In the genomic region with DNA sequence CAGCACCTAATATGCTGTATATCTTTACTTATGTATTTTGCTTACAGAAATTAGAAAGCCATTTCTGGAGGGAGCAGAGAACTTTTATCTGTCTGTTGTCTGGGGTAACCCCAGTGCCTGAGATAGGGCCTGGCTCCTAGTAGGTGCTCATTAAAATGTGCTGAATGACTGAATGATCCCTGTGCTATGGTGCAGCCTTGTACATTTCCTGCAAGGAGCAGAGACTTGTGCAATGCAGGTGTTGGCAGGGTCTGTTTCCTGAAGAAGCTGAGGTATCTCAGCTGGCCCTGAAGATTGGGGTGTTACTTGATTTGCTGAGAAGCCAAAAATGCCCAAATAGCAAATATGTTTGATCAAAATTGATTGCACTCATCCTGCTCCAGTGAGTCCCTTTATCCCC, we compare ENCODE assay signal across 27 cellular contexts.
A peak's percentile ranks its signal among the peaks of the same experiment; 100 is the strongest.
DNase-seq lines count a peak whose midpoint lies in the region; ATAC-seq, FAIRE-seq and TF ChIP-seq lines count a peak whose summit lies in the region.
"Had no signal": no experiment of that assay in that cellular context is flagged by ENCODE, and none has a peak within 500 bp of the region (broad histone marks: within the 10 kb centered on the region; RNA-seq: fewer than 3 reads in every experiment).

No MANE protein-coding gene starts in this region.

- peaks cover 46 to 51% of the 10 kb centered on the region in 2 donors for H3K27me3 Mint-ChIP-seq in stimulated activated naive B cell treated with anti-CD40 and anti-IgM and Interleukin-4, amounts not matched to agents 10 μg/mL and 1 μg/mL and 100 μg/mL, for 72 hours

- DNase-seq in right atrium auricular region (ENCODE audit: low spot score) (peak; percentile 42), left ventricle myocardium inferior (no peak), K562 (ENCODE audit: extremely low read depth in 1 of 4, low spot score in 3 of 4) (no peak), lung (ENCODE audit: low spot score) (peak; percentile 22), NCI-H2196 treated with DMSO at 0.1 percent for 48 hours (lab: John Stamatoyannopoulos, UW; ENCODE audit: unreplicated experiment) (no peak)
- no peak for DNase-seq in stimulated activated naive B cell treated with anti-CD40 and anti-IgM and Interleukin-4, amounts not matched to agents 10 μg/mL and 1 μg/mL and 100 μg/mL, for 72 hours
- DNase-seq: 8988T; ACHN; AML-193; BE2C; CD4-positive, alpha-beta T cell; CD8-positive, alpha-beta memory T cell; DMS 273 treated with DMSO at 0.1 percent for 48 hours; DMS79; EL; GDM1; HFFc6 had no signal

- H3K9me3 Mint-ChIP-seq in stimulated activated naive B cell treated with anti-CD40 and anti-IgM and Interleukin-4, amounts not matched to agents 10 μg/mL and 1 μg/mL and 100 μg/mL, for 72 hours: no peaks in the 10 kb centered on the region
- H3K9me3 Mint-ChIP-seq: CD4-positive, alpha-beta T cell; CD8-positive, alpha-beta memory T cell; GM23338; H9; HFFc6 had no signal

- H3K36me3 ChIP-seq in right atrium auricular region: no peaks in the 10 kb centered on the region
- H3K36me3 ChIP-seq in left ventricle myocardium inferior: no peaks in the 10 kb centered on the region
- no peaks in the 10 kb centered on the region for H3K36me3 ChIP-seq in K562 (ENCODE audit: control insufficient read depth, insufficient read depth, low read length)
- H3K36me3 ChIP-seq in lung (ENCODE audit: control insufficient read depth in 2 of 2, insufficient read depth in 2 of 2, low read length in 2 of 2): no peaks in the 10 kb centered on the region
- H3K36me3 ChIP-seq: BE2C; BLaER1 treated with 17β-estradiol and CSF1 and Interleukin-3, amounts not matched to agents 10 nM and 100 nM had no signal

- no peak for TF ChIP-seq EP300 in K562 (IDR thresholded peaks at IDR 0.05; ENCODE audit: low read length)

- intact Hi-C loops in left ventricle myocardium inferior (cut with micrococcal nuclease): no loop called here
- intact Hi-C loops in K562 (cut with micrococcal nuclease): no loop called here

- peaks cover 5% of the 10 kb centered on the region for H4K20me1 ChIP-seq in K562 (replicated peaks; ENCODE audit: control insufficient read depth, insufficient read depth, low read length)

- no peaks in the 10 kb centered on the region for H3K4me1 Mint-ChIP-seq in stimulated activated naive B cell treated with anti-CD40 and anti-IgM and Interleukin-4, amounts not matched to agents 10 μg/mL and 1 μg/mL and 100 μg/mL, for 72 hours
- H3K4me1 Mint-ChIP-seq: CD14-positive monocyte; CD8-positive, alpha-beta memory T cell had no signal

- H2AFZ ChIP-seq in K562 (ENCODE audit: low read depth, low read length): no peak overlapping the region
- H2AFZ ChIP-seq: GM23338 had no signal

- TF ChIP-seq CTCF in right atrium auricular region (IDR thresholded peaks at IDR 0.05) (no peak), left ventricle myocardium inferior (IDR thresholded peaks at IDR 0.05; ENCODE audit: borderline replicate concordance) (no peak), K562 (IDR thresholded peaks at IDR 0.05 in 2 of 3, conservative IDR thresholded peaks at IDR 0.05 in 1 of 3; ENCODE audit: insufficient read depth in 2 of 3, low read depth in 1 of 3, low read length in 3 of 3) (no peak), lung (IDR thresholded peaks at IDR 0.05; ENCODE audit: control extremely low read depth, extremely low read depth) (no peak)

- no peak for FAIRE-seq in K562 (lab: Jason Lieb, UNC)
- FAIRE-seq: A549, D721Med, GM12878, GM19239 had no signal

- H3K27ac ChIP-seq in right atrium auricular region (no peak overlapping the region), left ventricle myocardium inferior (replicated peaks) (no peak overlapping the region), K562 (ENCODE audit: extremely low read depth, low read depth, low read length) (no peak overlapping the region), lung (ENCODE audit: low read depth in 1 of 2, low read length in 1 of 2) (no peak overlapping the region)
- H3K27ac ChIP-seq: A549; BLaER1 treated with 17β-estradiol and CSF1 and Interleukin-3, amounts not matched to agents 10 nM and 100 nM had no signal

- H3K27ac Mint-ChIP-seq in stimulated activated naive B cell treated with anti-CD40 and anti-IgM and Interleukin-4, amounts not matched to agents 10 μg/mL and 1 μg/mL and 100 μg/mL, for 72 hours: peak overlapping the region; percentile 49
- H3K27ac Mint-ChIP-seq: CD14-positive monocyte; CD4-positive, alpha-beta T cell; CD8-positive, alpha-beta memory T cell; GM23338; H9; HFFc6 had no signal

- TF ChIP-seq RAD21 in K562 (CRISPR knock-in tag; conservative IDR thresholded peaks at IDR 0.05 in 1 of 2, IDR thresholded peaks at IDR 0.05 in 1 of 2): no peak

- in situ Hi-C loops in K562 (cut with MboI): no loop called here

- H3K9me1 ChIP-seq in K562 (ENCODE audit: control insufficient read depth, insufficient read depth, low read length): no peaks in the 10 kb centered on the region

- H3K9ac ChIP-seq in K562 (ENCODE audit: insufficient read depth in 1 of 2, low read depth in 2 of 2, low read length in 2 of 2): no peak overlapping the region
- H3K9ac ChIP-seq: BLaER1 treated with 17β-estradiol and CSF1 and Interleukin-3, amounts not matched to agents 10 nM and 100 nM had no signal

- H3K4me3 ChIP-seq in right atrium auricular region: no peak overlapping the region
- no peak overlapping the region for H3K4me3 ChIP-seq in left ventricle myocardium inferior
- no peak overlapping the region for H3K4me3 ChIP-seq in K562
- no peak overlapping the region for H3K4me3 ChIP-seq in lung
- H3K4me3 ChIP-seq: A549; BLaER1 treated with 17β-estradiol and CSF1 and Interleukin-3, amounts not matched to agents 10 nM and 100 nM; GM12878; GM23338 had no signal

- no peaks in the 10 kb centered on the region for H3K79me2 ChIP-seq in K562 (ENCODE audit: control insufficient read depth, insufficient read depth, low read length)

- no peaks in the 10 kb centered on the region for H3K36me3 Mint-ChIP-seq in stimulated activated naive B cell treated with anti-CD40 and anti-IgM and Interleukin-4, amounts not matched to agents 10 μg/mL and 1 μg/mL and 100 μg/mL, for 72 hours
- H3K36me3 Mint-ChIP-seq: CD14-positive monocyte; CD8-positive, alpha-beta memory T cell had no signal

- no peak overlapping the region for H3K4me2 ChIP-seq in K562 (ENCODE audit: insufficient read depth, low read length)
- H3K4me2 ChIP-seq: A549; BLaER1 treated with 17β-estradiol and CSF1 and Interleukin-3, amounts not matched to agents 10 nM and 100 nM; GM23338 had no signal

- H3K4me1 ChIP-seq in right atrium auricular region (no peaks in the 10 kb centered on the region), left ventricle myocardium inferior (peaks cover 1% of the 10 kb centered on the region), K562 (replicated peaks in 1 of 2; ENCODE audit: control insufficient read depth in 2 of 2, insufficient read depth in 2 of 2, low read length in 2 of 2) (peaks cover 0 to 3% of the 10 kb centered on the region in 2 experiments; a peak in 1 of 5 replicates), lung (ENCODE audit: control insufficient read depth in 2 of 2, insufficient read depth in 2 of 2, low read length in 2 of 2) (peaks cover 0 to 4% of the 10 kb centered on the region in 2 donors)
- H3K4me1 ChIP-seq: A549, BE2C had no signal

- ATAC-seq in K562 (no peak), lung (ENCODE audit: insufficient read depth, low FRiP score) (no peak), GM21526 (IDR thresholded peaks at IDR 0.05; ENCODE audit: low FRiP score, unreplicated experiment) (no peak)
- no peak for ATAC-seq in stimulated activated naive B cell treated with anti-CD40 and anti-IgM and Interleukin-4, amounts not matched to agents 10 μg/mL and 1 μg/mL and 100 μg/mL, for 72 hours (replicated peaks)
- ATAC-seq: GM12878, GM23338, HCT116 had no signal

- no peaks in the 10 kb centered on the region for H3K27me3 ChIP-seq in right atrium auricular region
- peaks cover 25% of the 10 kb centered on the region for H3K27me3 ChIP-seq in left ventricle myocardium inferior (ENCODE audit: low read depth)
- H3K27me3 ChIP-seq in K562 (ENCODE audit: control insufficient read depth in 2 of 2, insufficient read depth in 2 of 2, low read length in 2 of 2): peaks cover 19 to 42% of the 10 kb centered on the region in 2 experiments
- no peaks in the 10 kb centered on the region for H3K27me3 ChIP-seq in lung (ENCODE audit: control insufficient read depth, insufficient read depth)
- H3K27me3 ChIP-seq: BE2C; BLaER1 treated with 17β-estradiol and CSF1 and Interleukin-3, amounts not matched to agents 10 nM and 100 nM had no signal

- CTCF ChIA-PET in K562 (lab: Yijun Ruan, JAX; ENCODE audit: low intra/inter-chr PET ratio): no interaction called here

- TF ChIP-seq POLR2A in K562 (conservative IDR thresholded peaks at IDR 0.05): no peak

- H3K9me3 ChIP-seq in right atrium auricular region (no peaks in the 10 kb centered on the region), left ventricle myocardium inferior (replicated peaks) (no peaks in the 10 kb centered on the region), K562 (replicated peaks; ENCODE audit: control insufficient read depth, insufficient read depth, low read depth, low read length) (no peaks in the 10 kb centered on the region), lung (ENCODE audit: control insufficient read depth in 2 of 2, insufficient read depth in 1 of 2, low read length in 1 of 2) (no peaks in the 10 kb centered on the region)
- H3K9me3 ChIP-seq: A549; BE2C; BLaER1 treated with 17β-estradiol and CSF1 and Interleukin-3, amounts not matched to agents 10 nM and 100 nM had no signal

- no peak overlapping the region for H3K4me3 Mint-ChIP-seq in stimulated activated naive B cell treated with anti-CD40 and anti-IgM and Interleukin-4, amounts not matched to agents 10 μg/mL and 1 μg/mL and 100 μg/mL, for 72 hours
- H3K4me3 Mint-ChIP-seq: CD14-positive monocyte; CD4-positive, alpha-beta T cell; CD8-positive, alpha-beta memory T cell; GM23338; H9; HFFc6 had no signal

- BruUV-seq in K562 (replicated peaks; lab: Mats Ljungman, UMichigan): no TSS peak

- POLR2A ChIA-PET in K562 (lab: Yijun Ruan, JAX): interaction anchor here (0.9 kb wide), 1 partner anchor 671 kb away, joined by 3 read pairs; no protein-coding TSS in a partner anchor

TF ChIP-seq in K562, 482 proteins besides CTCF, POLR2A, EP300 and RAD21:
- no peak for TF ChIP-seq NBN (IDR thresholded peaks at IDR 0.05; ENCODE audit: low read depth)
- peak; percentile 86 for TF ChIP-seq ZNF3 (CRISPR knock-in tag; IDR thresholded peaks at IDR 0.05)

Comparison
In these comparisons a context has a peak if more than half of its experiments do, and no peak if none do; other contexts are left out.
1. DNase-seq: peak in right atrium auricular region (single experiment) and lung (single experiment); none in left ventricle myocardium inferior (single experiment), K562 (0 of 4), stimulated activated naive B cell treated with anti-CD40 and anti-IgM and Interleukin-4, amounts not matched to agents 10 μg/mL and 1 μg/mL and 100 μg/mL, for 72 hours (single experiment) and NCI-H2196 treated with DMSO at 0.1 percent for 48 hours (single experiment).